In genomic region chr3:133426721-133427120, GRCh38 we compare ENCODE assay signal across 21 cellular contexts. TPM values are rescaled to one million over a fixed set of nuclear protein-coding genes. Genes with fewer than 3 reads are reported as not detected.
DNase-seq lines count a peak whose midpoint lies in the region; ATAC-seq and TF ChIP-seq lines count a peak whose summit lies in the region.
"Had no signal": no experiment of that assay in that cellular context is flagged by ENCODE, and none has a peak within 500 bp of the region (broad histone marks: within the 10 kb centered on the region; RNA-seq: fewer than 3 reads in every experiment).

No MANE protein-coding gene starts in this region.

- H3K4me1 ChIP-seq in foreskin keratinocyte (no peaks in the 10 kb centered on the region), ovary (ENCODE audit: insufficient read depth) (no peaks in the 10 kb centered on the region)
- H3K4me1 ChIP-seq: psoas muscle had no signal

- no peaks in the 10 kb centered on the region for H3K9me3 Mint-ChIP-seq in activated naive CD8-positive, alpha-beta T cell treated with anti-CD3 and anti-CD28 coated beads, Interleukin-2, amount 50 U/mL, for 24 hours

- WGBS in ovary, 3 donors = 54 to 69% (median 55%) methylated on average over 2 of the region's 2 CpGs

- intact Hi-C loops in ovary (cut with DNase I) = loop anchor here in 1 of 4 donors (10.0 kb wide), 1 partner anchor 692 kb away; no protein-coding TSS in a partner anchor

- no peaks in the 10 kb centered on the region for H3K27me3 Mint-ChIP-seq in activated naive CD8-positive, alpha-beta T cell treated with anti-CD3 and anti-CD28 coated beads, Interleukin-2, amount 50 U/mL, for 24 hours

- H3K27ac Mint-ChIP-seq in activated naive CD8-positive, alpha-beta T cell treated with anti-CD3 and anti-CD28 coated beads, Interleukin-2, amount 50 U/mL, for 24 hours = no peak overlapping the region

- H3K4me3 Mint-ChIP-seq in activated naive CD8-positive, alpha-beta T cell treated with anti-CD3 and anti-CD28 coated beads, Interleukin-2, amount 50 U/mL, for 24 hours = no peak overlapping the region

- no peaks in the 10 kb centered on the region for H3K36me3 ChIP-seq in ovary
- H3K36me3 ChIP-seq: breast epithelium had no signal

- no peaks in the 10 kb centered on the region for H3K36me3 Mint-ChIP-seq in activated naive CD8-positive, alpha-beta T cell treated with anti-CD3 and anti-CD28 coated beads, Interleukin-2, amount 50 U/mL, for 24 hours (ENCODE audit: low read depth)

- DNase-seq in AG08395 (ENCODE audit: low spot score) = peak; percentile 74
- peak; percentile 80 for DNase-seq in GM03348 (ENCODE audit: low spot score)
- DNase-seq in activated naive CD8-positive, alpha-beta T cell treated with anti-CD3 and anti-CD28 coated beads, Interleukin-2, amount 50 U/mL, for 24 hours = no peak
- peak in 1 of 2 donors; percentile 50 for DNase-seq in foreskin keratinocyte
- DNase-seq in NOMO-1 (lab: John Stamatoyannopoulos, UW; ENCODE audit: unreplicated experiment in 2 of 2) = no peak
- DNase-seq in ovary = no peak
- DNase-seq in NCI-H2081 treated with DMSO at 0.1 percent for 48 hours (lab: John Stamatoyannopoulos, UW) = no peak
- DNase-seq in NCI-H2029 (lab: John Stamatoyannopoulos, UW) = no peak
- DNase-seq: activated T-cell treated with anti-CD3 and anti-CD28 coated beads, Interleukin-2, amount 50 U/mL, for 48 hours; head of caudate nucleus; left colon; NCI-H1048; PC-3; psoas muscle; stimulated activated CD4-positive, alpha-beta T cell treated with anti-CD3 and anti-CD28 coated beads, Interleukin-2, amount 100 ng/mL, for 24 hours; stimulated activated CD8-positive, alpha-beta memory T cell treated with anti-CD3 and anti-CD28 coated beads, Interleukin-4, amount 100 ng/mL, for 48 hours had no signal

- no peak for TF ChIP-seq EP300 in ovary (IDR thresholded peaks at IDR 0.05)

- H3K27ac ChIP-seq in foreskin keratinocyte (no peak overlapping the region), ovary (no peak overlapping the region)
- H3K27ac ChIP-seq: breast epithelium, C4-2B, psoas muscle had no signal

- ATAC-seq in activated naive CD8-positive, alpha-beta T cell treated with anti-CD3 and anti-CD28 coated beads, Interleukin-2, amount 50 U/mL, for 24 hours = peak; percentile 45
- ATAC-seq in foreskin keratinocyte = peak; percentile 62
- ATAC-seq: activated CD4-positive, CD25-positive, alpha-beta regulatory T cell treated with anti-CD3 and anti-CD28 coated beads, Interleukin-2, amount 50 U/mL, for 24 hours; left colon; PC-3; psoas muscle had no signal

- no peak for TF ChIP-seq CTCF in foreskin keratinocyte (conservative IDR thresholded peaks at IDR 0.05)
- no peak for TF ChIP-seq CTCF in ovary (IDR thresholded peaks at IDR 0.05)

- H3K27me3 ChIP-seq in foreskin keratinocyte (peaks cover 36% of the 10 kb centered on the region), ovary (no peaks in the 10 kb centered on the region)
- H3K27me3 ChIP-seq: breast epithelium had no signal

- no peak for TF ChIP-seq POLR2A in ovary (IDR thresholded peaks at IDR 0.05)

- H3K4me3 ChIP-seq in ovary = no peak overlapping the region
- H3K4me3 ChIP-seq: breast epithelium, psoas muscle had no signal

- H3K4me1 Mint-ChIP-seq in activated naive CD8-positive, alpha-beta T cell treated with anti-CD3 and anti-CD28 coated beads, Interleukin-2, amount 50 U/mL, for 24 hours = peaks cover 8% of the 10 kb centered on the region

- H3K9me3 ChIP-seq in ovary = no peaks in the 10 kb centered on the region
- H3K9me3 ChIP-seq: breast epithelium, psoas muscle had no signal

RNA-seq across cellular contexts. Expression of gene BFSP2, which starts 26.9 kb away (rescaled TPM):
- total RNA-seq in foreskin keratinocyte (not detected in 2 replicates), ovary (not detected)
- polyA plus RNA-seq in foreskin keratinocyte (not detected in 2 replicates), ovary (not detected)
- total RNA-seq: breast epithelium, HT-29, left colon, PC-3, psoas muscle, ureter had no signal
- polyA plus RNA-seq: psoas muscle had no signal

Comparison
In these comparisons a context has a peak if more than half of its experiments do, and no peak if none do; other contexts are left out.
1. DNase-seq: peak in AG08395 (single experiment) and GM03348 (single experiment); none in activated naive CD8-positive, alpha-beta T cell treated with anti-CD3 and anti-CD28 coated beads, Interleukin-2, amount 50 U/mL, for 24 hours (single experiment), NOMO-1 (0 of 2), ovary (0 of 5), NCI-H2081 treated with DMSO at 0.1 percent for 48 hours (single experiment) and NCI-H2029 (single experiment).